In genomic region chr19:38618590-38619360, GRCh38 we compare ENCODE assay signal across 8 cellular contexts. TPM values are rescaled to one million over a fixed set of nuclear protein-coding genes. Genes with fewer than 3 reads are reported as not detected.
DNase-seq lines count a peak whose midpoint lies in the region; ATAC-seq and TF ChIP-seq lines count a peak whose summit lies in the region.

Gene EIF3K (plus strand): TSS chr19:38619188. CDS start chr19:38619269, 81 bp downstream.

- no peaks in the 10 kb centered on the region for H3K9me3 ChIP-seq in Peyer's patch
- peaks cover 0 to 4% of the 10 kb centered on the region in 2 donors for H3K9me3 ChIP-seq in esophagus (ENCODE audit: control insufficient read depth in 2 of 2, insufficient read depth in 1 of 2, low read depth in 1 of 2, low read length in 1 of 2)
- no peaks in the 10 kb centered on the region for H3K9me3 ChIP-seq in mucosa of stomach (ENCODE audit: control insufficient read depth, low read length)

- H2AFZ ChIP-seq in KMS-11 (ENCODE audit: low read depth), result peak within 1 kb of the TSS; percentile 63

- H3K27ac ChIP-seq in KMS-11, result peak within 1 kb of the TSS; percentile 83
- peak within 1 kb of the TSS; percentile 82 to 98 (median 84) for H3K27ac ChIP-seq in Peyer's patch
- peak within 1 kb of the TSS; percentile 93 to 95 for H3K27ac ChIP-seq in esophagus (ENCODE audit: low read depth in 2 of 2, low read length in 1 of 2)

- peak; percentile 71 to 76 for TF ChIP-seq POLR2A in Peyer's patch (IDR thresholded peaks at IDR 0.05)

- TF ChIP-seq CTCF in KMS-11 (conservative IDR thresholded peaks at IDR 0.05; ENCODE audit: low read depth, low read length), result no peak
- TF ChIP-seq CTCF in Peyer's patch (IDR thresholded peaks at IDR 0.05), result peak in 1 of 6 experiments; percentile 0

- H3K27me3 ChIP-seq in KMS-11 (ENCODE audit: insufficient read depth, low read depth) (no peaks in the 10 kb centered on the region), Peyer's patch (no peaks in the 10 kb centered on the region), esophagus (ENCODE audit: control insufficient read depth in 1 of 2, insufficient read depth in 2 of 2, low read length in 2 of 2) (no peaks in the 10 kb centered on the region), mucosa of stomach (ENCODE audit: control insufficient read depth, insufficient read depth, low read length) (no peaks in the 10 kb centered on the region)

- peak; percentile 45 for ATAC-seq in GM21723 (IDR thresholded peaks at IDR 0.05; ENCODE audit: unreplicated experiment)

- peak within 1 kb of the TSS; percentile 89 for H3K4me2 ChIP-seq in KMS-11

- H3K79me2 ChIP-seq in KMS-11 (ENCODE audit: insufficient read depth, low read depth), result peaks cover 47% of the 10 kb centered on the region

- H3K36me3 ChIP-seq in KMS-11 (ENCODE audit: insufficient read depth) (peaks cover 9% of the 10 kb centered on the region; the same call in 1 of the 2 replicates), Peyer's patch (peaks cover 0 to 34% (median 4%) of the 10 kb centered on the region in 3 donors), esophagus (ENCODE audit: control insufficient read depth in 2 of 2, insufficient read depth in 2 of 2, low read length in 1 of 2) (peaks cover 7 to 15% of the 10 kb centered on the region in 2 donors), mucosa of stomach (ENCODE audit: control insufficient read depth, insufficient read depth, low read length) (peaks cover 8% of the 10 kb centered on the region)

- peak within 1 kb of the TSS; percentile 28 for H3K4me3 ChIP-seq in KMS-11 (IDR thresholded peaks at IDR 0.05; ENCODE audit: insufficient read depth, low read depth, low read length)
- peak within 1 kb of the TSS; percentile 64 to 89 (median 74) for H3K4me3 ChIP-seq in Peyer's patch
- peak within 1 kb of the TSS; percentile 97 to 99 for H3K4me3 ChIP-seq in esophagus (ENCODE audit: low read depth in 1 of 2, low read length in 2 of 2)
- H3K4me3 ChIP-seq in mucosa of stomach (ENCODE audit: low read length), result peak within 1 kb of the TSS; percentile 78

- H3K9ac ChIP-seq in KMS-11 (peak within 1 kb of the TSS; percentile 76), mucosa of stomach (ENCODE audit: low read length) (peak within 1 kb of the TSS; percentile 85)

- peak; percentile 97 for DNase-seq in DMS153 (lab: John Stamatoyannopoulos, UW)
- DNase-seq in Peyer's patch, result peak; percentile 98 to 100 (median 100)
- peak; percentile 99 for DNase-seq in activated T-cell treated with anti-CD3 and anti-CD28 coated beads, Interleukin-2, amount 50 U/mL, for 48 hours
- DNase-seq in stimulated activated CD8-positive, alpha-beta memory T cell treated with anti-CD3 and anti-CD28 coated beads, Interleukin-7, amount 100 ng/mL, for 1 hour (ENCODE audit: low read depth in 2 of 2), result peak; percentile 95

- 1 to 2% methylated on average over 64 of the region's 64 CpGs for WGBS in esophagus, 2 donors

- no peaks in the 10 kb centered on the region for H4K20me1 ChIP-seq in KMS-11 (ENCODE audit: insufficient read depth)

- H3K4me1 ChIP-seq in KMS-11 (ENCODE audit: low read depth, poor library complexity, severe bottlenecking), result peaks cover 17% of the 10 kb centered on the region
- peaks cover 0 to 21% (median 6%) of the 10 kb centered on the region in 4 donors for H3K4me1 ChIP-seq in Peyer's patch
- H3K4me1 ChIP-seq in esophagus (ENCODE audit: control insufficient read depth in 2 of 2, insufficient read depth in 2 of 2, low read length in 1 of 2), result peaks cover 7 to 16% of the 10 kb centered on the region in 2 donors
- peaks cover 17% of the 10 kb centered on the region for H3K4me1 ChIP-seq in mucosa of stomach (ENCODE audit: control insufficient read depth, insufficient read depth, low read length)

RNA-seq across cellular contexts. Expression of gene EIF3K, which starts in this region (rescaled TPM):
- 100 to 1,000 TPM; 314 to 442 (median 369) TPM for total RNA-seq in Peyer's patch
- polyA plus RNA-seq in esophagus, result 100 to 1,000 TPM; 248 to 396 TPM

Comparison
In these comparisons a context has a peak if more than half of its experiments do, and no peak if none do; other contexts are left out.
1. Peak in every context shown above with its lines: DNase-seq, ATAC-seq, H3K4me3 ChIP-seq and H3K27ac ChIP-seq.
2. H3K4me3 ChIP-seq: peak in every context shown above with its lines; median percentile 98 in esophagus; 78 in mucosa of stomach; 74 in Peyer's patch; 28 in KMS-11.